In the genomic region with DNA sequence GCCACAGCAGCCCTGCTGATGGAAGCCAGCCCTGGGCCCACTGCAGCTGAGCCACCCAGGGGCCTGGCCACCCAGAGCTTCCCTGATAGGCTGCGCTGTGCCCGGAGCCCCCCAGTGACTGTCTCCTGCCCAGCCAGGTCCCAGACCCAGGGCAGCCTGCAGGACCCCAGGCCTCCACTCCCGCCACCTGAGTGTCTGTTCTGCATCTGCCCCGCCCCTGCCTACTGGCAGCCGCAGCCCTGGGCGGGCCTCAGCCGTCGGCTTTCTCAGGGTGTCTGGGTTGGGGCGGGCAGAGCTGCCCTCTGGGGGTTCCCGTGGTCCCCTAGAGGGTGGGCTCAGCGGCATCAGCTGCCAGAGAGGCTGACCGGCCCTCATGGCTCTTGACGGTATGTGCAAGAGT, we compare ENCODE assay signal across 23 cellular contexts. TPM values are rescaled to one million over a fixed set of nuclear protein-coding genes. Genes with fewer than 3 reads are reported as not detected.
A peak's percentile ranks its signal among the peaks of the same experiment; 100 is the strongest.
DNase-seq lines count a peak whose midpoint lies in the region; ATAC-seq, FAIRE-seq and TF ChIP-seq lines count a peak whose summit lies in the region.
"Had no signal": no experiment of that assay in that cellular context is flagged by ENCODE, and none has a peak within 500 bp of the region (broad histone marks: within the 10 kb centered on the region; RNA-seq: fewer than 3 reads in every experiment).

No MANE protein-coding gene starts in this region.

- peak overlapping the region; percentile 46; the same call in 1 of the 2 replicates for H2BK15ac ChIP-seq in H1 (ENCODE audit: low read length)

- no peak overlapping the region for H4K91ac ChIP-seq in H1 (replicated peaks; ENCODE audit: insufficient read length, low read length)

- peak overlapping the region; percentile 84; the same call in 1 of the 2 replicates for H2BK12ac ChIP-seq in H1 (ENCODE audit: low read depth, low read length)

- CTCF ChIA-PET in H1 (lab: Charles Lee; ENCODE audit: partially characterized antibody) = interaction anchor here (0.8 to 2.4 kb wide), 3 partner anchors 8 to 32 kb away, joined by 3 to 9 read pairs (median 4); no protein-coding TSS in a partner anchor

- H4K20me1 ChIP-seq in H1 (replicated peaks in 1 of 2; ENCODE audit: control insufficient read depth in 1 of 2, insufficient read depth in 2 of 2, low read length in 2 of 2) = peaks cover 0 to 2% of the 10 kb centered on the region in 2 experiments

- no peak overlapping the region for H2BK20ac ChIP-seq in H1 (ENCODE audit: low read length)

- WGBS in H1 (ENCODE audit: extremely low coverage in 1 of 2, insufficient coverage in 1 of 2, insufficient read length in 1 of 2, insufficient replicate concordance in 2 of 2, low coverage in 1 of 2, low lambda C conversion rate in 2 of 2, missing lambda C conversion rate in 1 of 2), 2 experiments = 93% methylated on average over 11 of the region's 13 CpGs; no CpG with 5 or more reads in 1 of the 2 experiments
- 38 to 83% methylated on average over 2 to 8 of the region's 13 CpGs for WGBS in upper lobe of left lung, 2 donors

- no peak overlapping the region for H4K8ac ChIP-seq in H1 (ENCODE audit: extremely low read depth, insufficient read depth, low read length)

- no peak overlapping the region for H3K14ac ChIP-seq in H1 (ENCODE audit: insufficient read length)

- H4K5ac ChIP-seq in H1 (ENCODE audit: insufficient read length, low read depth, low read length) = no peak overlapping the region

- FAIRE-seq in H1 (lab: Jason Lieb, UNC) = no peak
- FAIRE-seq: HTR-8/SVneo had no signal

- H3K27me3 ChIP-seq in NT2/D1 (ENCODE audit: insufficient read depth, insufficient read length) (no peaks in the 10 kb centered on the region), H1 (replicated peaks in 1 of 4; ENCODE audit: control insufficient read depth in 3 of 4, extremely low read depth in 1 of 4, insufficient read depth in 3 of 4, low read length in 3 of 4) (no peaks in the 10 kb centered on the region), mucosa of stomach (ENCODE audit: control insufficient read depth, insufficient read depth, low read length) (no peaks in the 10 kb centered on the region), upper lobe of left lung (no peaks in the 10 kb centered on the region)
- H3K27me3 ChIP-seq: heart left ventricle, uterus had no signal

- ATAC-seq in upper lobe of left lung (ENCODE audit: low FRiP score in 2 of 2) (no peak), HG03432 (IDR thresholded peaks at IDR 0.05; ENCODE audit: unreplicated experiment) (no peak), GM18870 (IDR thresholded peaks at IDR 0.05; ENCODE audit: unreplicated experiment) (no peak)
- ATAC-seq: SK-N-SH treated with all-trans-retinoic acid at 6 μM for 48 hours had no signal

- H3K9ac ChIP-seq in NT2/D1 (ENCODE audit: insufficient read length, low read depth) = peak overlapping the region; percentile 21
- no peak overlapping the region for H3K9ac ChIP-seq in H1 (replicated peaks in 1 of 4; ENCODE audit: extremely low read depth in 1 of 4, low read depth in 3 of 4, low read length in 3 of 4)
- peak overlapping the region; percentile 90 for H3K9ac ChIP-seq in mucosa of stomach (ENCODE audit: low read length)
- H3K9ac ChIP-seq: GM23248 had no signal

- TF ChIP-seq RAD21 in H1 (IDR thresholded peaks at IDR 0.05 in 1 of 2, conservative IDR thresholded peaks at IDR 0.05 in 1 of 2; ENCODE audit: low read depth in 2 of 2, low read length in 2 of 2) = no peak

- TF ChIP-seq EP300 in H1 (IDR thresholded peaks at IDR 0.05; ENCODE audit: borderline replicate concordance in 1 of 2, low read depth in 2 of 2, low read length in 2 of 2) (no peak), upper lobe of left lung (IDR thresholded peaks at IDR 0.05) (no peak)

- H3K9me3 ChIP-seq in NT2/D1 (ENCODE audit: insufficient read depth, low read length) (no peaks in the 10 kb centered on the region), H1 (ENCODE audit: insufficient read depth in 2 of 2, low read depth in 1 of 2, low read length in 1 of 2) (no peaks in the 10 kb centered on the region), mucosa of stomach (ENCODE audit: control insufficient read depth, low read length) (no peaks in the 10 kb centered on the region), upper lobe of left lung (no peaks in the 10 kb centered on the region)
- H3K9me3 ChIP-seq: heart left ventricle, uterus had no signal

- H3K23me2 ChIP-seq in H1 (ENCODE audit: low read depth, low read length) = no peaks in the 10 kb centered on the region

- no peak overlapping the region for H2BK120ac ChIP-seq in H1 (replicated peaks; ENCODE audit: low read depth, low read length)

- POLR2A ChIA-PET in H1 (lab: Charles Lee; ENCODE audit: partially characterized antibody) = interaction anchor here (2.3 kb wide), 1 partner anchor 11 kb away, joined by 7 read pairs; no protein-coding TSS in a partner anchor

- no peak overlapping the region for H3K23ac ChIP-seq in H1 (ENCODE audit: insufficient read length)

- H2AK5ac ChIP-seq in H1 (ENCODE audit: low read depth, low read length) = no peak overlapping the region

- no peak overlapping the region for H3K4me2 ChIP-seq in H1 (ENCODE audit: insufficient read depth in 1 of 2, low read depth in 2 of 2, low read length in 2 of 2)

- TF ChIP-seq CTCF in H1 (IDR thresholded peaks at IDR 0.05; ENCODE audit: control extremely low read depth in 1 of 3, insufficient read depth in 1 of 3, low read depth in 1 of 3, low read length in 3 of 3) (no peak), upper lobe of left lung (IDR thresholded peaks at IDR 0.05) (no peak)

- no peak overlapping the region for H3K4ac ChIP-seq in H1 (replicated peaks; ENCODE audit: insufficient read length, low read depth, low read length)

- peak overlapping the region; percentile 60; the same call in 1 of the 2 replicates for H2BK5ac ChIP-seq in H1 (ENCODE audit: low read depth, low read length)

- DNase-seq in NT2/D1 (ENCODE audit: low read depth, low spot score) (no peak), H1 (ENCODE audit: low read depth in 1 of 2, low spot score in 2 of 2) (peak in 1 of 2 experiments; percentile 48), upper lobe of left lung (peak in 1 of 2 donors; percentile 85), NCI-H446 (lab: John Stamatoyannopoulos, UW) (no peak)
- DNase-seq: activated CD4-positive, alpha-beta T cell treated with anti-CD3 and anti-CD28 coated beads for 1 hour; activated naive CD8-positive, alpha-beta T cell treated with anti-CD3 and anti-CD28 coated beads, Interleukin-2, amount 10 ng/mL, durations not matched to agents 7 days and 5 days; AML-193; DMS 273 treated with DMSO at 0.1 percent for 48 hours; erythroblast; GM23248; heart left ventricle; NCI-H1417; nephron progenitor cell; PC-3; stimulated activated CD4-positive, alpha-beta T cell treated with anti-CD3 and anti-CD28 coated beads, Interleukin-15, amount 100 ng/mL, for 24 hours; stimulated activated naive CD4-positive, alpha-beta T cell treated with Interleukin-2 at 50 U/mL for 16 hours; T-helper 9 cell; uterus had no signal

- H3K79me2 ChIP-seq in H1 (ENCODE audit: control insufficient read depth in 1 of 2, insufficient read depth in 2 of 2, low read length in 2 of 2) = no peaks in the 10 kb centered on the region

- H3K4me1 ChIP-seq in NT2/D1 (ENCODE audit: insufficient read depth, insufficient read length) (peaks cover 38% of the 10 kb centered on the region), H1 (replicated peaks in 1 of 4; ENCODE audit: control insufficient read depth in 3 of 4, insufficient read depth in 4 of 4, low read length in 3 of 4) (peaks cover 0 to 36% (median 17%) of the 10 kb centered on the region in 4 experiments; a peak in 5 of 7 replicates), mucosa of stomach (ENCODE audit: control insufficient read depth, insufficient read depth, low read length) (peaks cover 67% of the 10 kb centered on the region), upper lobe of left lung (peaks cover 25 to 57% (median 38%) of the 10 kb centered on the region in 4 donors)

- no peak overlapping the region for H2AFZ ChIP-seq in H1 (ENCODE audit: low read length)
- H2AFZ ChIP-seq: GM23248 had no signal

- no peak overlapping the region for H3K27ac ChIP-seq in H1 (ENCODE audit: low read depth, low read length)
- H3K27ac ChIP-seq in upper lobe of left lung = peak overlapping the region; percentile 80 to 99 (median 91)
- H3K27ac ChIP-seq: GM23248, heart left ventricle, uterus had no signal

- no peaks in the 10 kb centered on the region for H3K79me1 ChIP-seq in H1 (ENCODE audit: low read depth, low read length)

- no peak overlapping the region for H3K18ac ChIP-seq in H1 (ENCODE audit: extremely low read depth, low read length)

- TF ChIP-seq POLR2A in H1 (IDR thresholded peaks at IDR 0.05; ENCODE audit: control extremely low read depth in 1 of 2, low read depth in 2 of 2, low read length in 2 of 2) = no peak
- peak in 2 of 4 donors; percentile 33 to 58 for TF ChIP-seq POLR2A in upper lobe of left lung (IDR thresholded peaks at IDR 0.05)

- no peak overlapping the region for H3K56ac ChIP-seq in H1 (replicated peaks; ENCODE audit: insufficient read length, low read depth, low read length)

- no peak overlapping the region for H3K4me3 ChIP-seq in NT2/D1 (ENCODE audit: insufficient read length, low read depth)
- no peak overlapping the region for H3K4me3 ChIP-seq in H1 (ENCODE audit: extremely low read depth in 1 of 4, insufficient read depth in 2 of 4, low read depth in 3 of 4, low read length in 4 of 4)
- H3K4me3 ChIP-seq in mucosa of stomach (ENCODE audit: low read length) = peak overlapping the region; percentile 42
- peak overlapping the region in 3 of 4 donors; percentile 43 to 49 (median 46) for H3K4me3 ChIP-seq in upper lobe of left lung
- H3K4me3 ChIP-seq: GM23248, heart left ventricle, uterus had no signal

- H3K36me3 ChIP-seq in NT2/D1 (ENCODE audit: insufficient read depth, insufficient read length, low read length) = no peaks in the 10 kb centered on the region
- H3K36me3 ChIP-seq in H1 (ENCODE audit: control insufficient read depth in 2 of 4, insufficient read depth in 4 of 4, low read length in 3 of 4) = no peaks in the 10 kb centered on the region
- no peaks in the 10 kb centered on the region for H3K36me3 ChIP-seq in mucosa of stomach (ENCODE audit: control insufficient read depth, insufficient read depth, low read length)
- no peaks in the 10 kb centered on the region for H3K36me3 ChIP-seq in upper lobe of left lung
- H3K36me3 ChIP-seq: heart left ventricle, uterus had no signal

RNA-seq across cellular contexts. Expression of a gene that starts 12.5 kb away (rescaled TPM):
- total RNA-seq in H1 (2021; fragmentation: NEBNext Ultra II Directional; extraction: Animal tissue kit (Norgen Biotek cat#: 25700)) = 30.0 and 31.2 TPM in 2 replicates
- polyA plus RNA-seq in H1 (2011; rRNA removed) = 22.6 and 40.2 TPM in 2 replicates
- 20.5 TPM for polyA plus RNA-seq in H1 (2011; cell fraction: cytosol; rRNA removed)
- 43.4 TPM for polyA plus RNA-seq in H1 (2011; cell fraction: nucleus; rRNA removed)
- polyA plus RNA-seq in H1 (2012, experiment 1 of 2) = 16.0 to 28.8 TPM (median 24.5 TPM) in 4 replicates
- 23.8 TPM for polyA plus RNA-seq in H1 (2012, experiment 2 of 2)
- 20.9 TPM for polyA plus RNA-seq in H1 (2013, experiment 1 of 2)
- 21.1 TPM for polyA plus RNA-seq in H1 (2013, experiment 2 of 2)
- polyA minus RNA-seq in H1 (2011; rRNA and poly(A)+ RNA removed) = 3.8 and 3.9 TPM in 2 replicates
- polyA minus RNA-seq in H1 (2011; cell fraction: cytosol; rRNA and poly(A)+ RNA removed) = 17.7 TPM
- polyA minus RNA-seq in H1 (2011; cell fraction: nucleus; rRNA and poly(A)+ RNA removed) = 20.5 TPM
- 100 to 1,000 TPM; 131 to 246 (median 156) TPM for total RNA-seq in upper lobe of left lung

RNA-seq across cellular contexts. Expression of a gene that starts 29.7 kb away (rescaled TPM):
- 36.6 and 39.4 TPM in 2 replicates for total RNA-seq in H1 (2021; fragmentation: NEBNext Ultra II Directional; extraction: Animal tissue kit (Norgen Biotek cat#: 25700))
- polyA plus RNA-seq in H1 (2011; rRNA removed) = 24.5 and 34.3 TPM in 2 replicates
- polyA plus RNA-seq in H1 (2011; cell fraction: cytosol; rRNA removed) = 35.6 TPM
- polyA plus RNA-seq in H1 (2011; cell fraction: nucleus; rRNA removed) = 52.5 TPM
- polyA plus RNA-seq in H1 (2012, experiment 1 of 2) = 19.3 to 35.8 TPM (median 34.6 TPM) in 4 replicates
- 23.7 TPM for polyA plus RNA-seq in H1 (2012, experiment 2 of 2)
- polyA plus RNA-seq in H1 (2013, experiment 1 of 2) = 24.9 TPM
- 26.3 TPM for polyA plus RNA-seq in H1 (2013, experiment 2 of 2)
- 6.1 and 8.2 TPM in 2 replicates for polyA minus RNA-seq in H1 (2011; rRNA and poly(A)+ RNA removed)
- 8.7 TPM for polyA minus RNA-seq in H1 (2011; cell fraction: cytosol; rRNA and poly(A)+ RNA removed)
- polyA minus RNA-seq in H1 (2011; cell fraction: nucleus; rRNA and poly(A)+ RNA removed) = 8.0 TPM
- total RNA-seq in upper lobe of left lung = 10 to 100 TPM; 31.2 to 72.6 (median 46.9) TPM

RNA-seq across cellular contexts. Expression of a gene that starts 29.9 kb away (rescaled TPM):
- total RNA-seq in H1 (2021; fragmentation: NEBNext Ultra II Directional; extraction: Animal tissue kit (Norgen Biotek cat#: 25700)) = 22.5 and 25.0 TPM in 2 replicates
- polyA plus RNA-seq in H1 (2011; rRNA removed) = 13.4 and 24.1 TPM in 2 replicates
- 16.1 TPM for polyA plus RNA-seq in H1 (2011; cell fraction: cytosol; rRNA removed)
- polyA plus RNA-seq in H1 (2011; cell fraction: nucleus; rRNA removed) = 28.5 TPM
- 14.6 to 25.7 TPM (median 22.3 TPM) in 4 replicates for polyA plus RNA-seq in H1 (2012, experiment 1 of 2)
- 19.9 TPM for polyA plus RNA-seq in H1 (2012, experiment 2 of 2)
- 23.8 TPM for polyA plus RNA-seq in H1 (2013, experiment 1 of 2)
- polyA plus RNA-seq in H1 (2013, experiment 2 of 2) = 25.7 TPM
- 20.3 and 23.2 TPM in 2 replicates for polyA minus RNA-seq in H1 (2011; rRNA and poly(A)+ RNA removed)
- polyA minus RNA-seq in H1 (2011; cell fraction: cytosol; rRNA and poly(A)+ RNA removed) = 11.2 TPM
- 7.9 TPM for polyA minus RNA-seq in H1 (2011; cell fraction: nucleus; rRNA and poly(A)+ RNA removed)
- 10 to 100 TPM; 14.2 to 32.5 (median 22.3) TPM for total RNA-seq in upper lobe of left lung

Comparison
In these comparisons a context has a peak if more than half of its experiments do, and no peak if none do; other contexts are left out.
1. H3K4me3 ChIP-seq: peak in mucosa of stomach (single experiment) and upper lobe of left lung (3 of 4); none in NT2/D1 (single experiment) and H1 (0 of 4).
2. H3K9ac ChIP-seq: peak in NT2/D1 (single experiment) and mucosa of stomach (single experiment); none in H1 (0 of 4).